9 cellular contexts compared by ENCODE assay signal in the genomic region with DNA sequence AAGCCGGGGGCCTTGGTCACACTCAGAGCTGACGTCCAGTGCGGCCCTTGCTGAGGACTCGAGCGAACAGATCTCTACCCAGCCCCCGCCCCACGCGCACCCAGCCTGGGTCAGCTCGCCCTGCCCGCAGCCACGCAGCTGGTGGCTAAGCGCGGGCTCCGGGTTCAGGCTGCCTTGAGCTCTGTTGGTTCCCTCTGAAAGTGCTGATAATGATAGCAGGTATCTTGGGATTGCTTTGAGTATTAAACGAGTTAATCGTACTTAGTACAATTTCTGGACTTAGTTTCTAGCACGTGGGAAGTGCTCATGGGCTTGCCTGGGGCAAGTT.
DNase-seq lines count a peak whose midpoint lies in the region; ATAC-seq and TF ChIP-seq lines count a peak whose summit lies in the region.
"Had no signal": no experiment of that assay in that cellular context is flagged by ENCODE, and none has a peak within 500 bp of the region (broad histone marks: within the 10 kb centered on the region; RNA-seq: fewer than 3 reads in every experiment).

No MANE protein-coding gene starts in this region.

- TF ChIP-seq CTCF in left lung (IDR thresholded peaks at IDR 0.05): no peak
- TF ChIP-seq CTCF in transverse colon (IDR thresholded peaks at IDR 0.05): peak in 1 of 5 experiments; percentile 0

- H3K4me1 ChIP-seq in left lung (peaks cover 0 to 52% of the 10 kb centered on the region in 2 donors), transverse colon (peaks cover 3 to 26% (median 13%) of the 10 kb centered on the region in 4 donors)

- POLR2A ChIA-PET in activated CD8-positive, alpha-beta T cell treated with anti-CD3 and anti-CD28 coated beads, Interleukin-2, amount 10 ng/mL, durations not matched to agents 7 days and 5 days (lab: Charles Lee): no interaction called here

- intact Hi-C loops in left lung (cut with DNase I): no loop called here
- intact Hi-C loops in transverse colon (cut with DNase I; ENCODE audit: low total_unique reads): loop anchor here (10.0 kb wide), 1 partner anchor 247 kb away; no protein-coding TSS in a partner anchor

- H3K4me3 ChIP-seq in left lung (peak overlapping the region; percentile 51 to 54), transverse colon (peak overlapping the region in 3 of 4 donors; percentile 28 to 62 (median 45))

- CTCF ChIA-PET in activated CD8-positive, alpha-beta T cell treated with anti-CD3 and anti-CD28 coated beads, Interleukin-2, amount 10 ng/mL, durations not matched to agents 7 days and 5 days (lab: Charles Lee): interaction anchor here (0.6 to 3.8 kb wide), 27 partner anchors 9 to 263 kb away, joined by 3 to 33 read pairs (median 3); a partner anchor contains a TSS

- peaks cover 0 to 3% of the 10 kb centered on the region in 2 donors for H3K9me3 Mint-ChIP-seq in activated T-cell treated with anti-CD3 and anti-CD28 coated beads, Interleukin-2, amount 50 U/mL, for 72 hours
- H3K9me3 Mint-ChIP-seq in activated CD8-positive, alpha-beta T cell treated with anti-CD3 and anti-CD28 coated beads, Interleukin-2, amount 10 ng/mL, durations not matched to agents 7 days and 5 days (ENCODE audit: insufficient read depth): no peaks in the 10 kb centered on the region

- H3K36me3 ChIP-seq in left lung: no peaks in the 10 kb centered on the region
- no peaks in the 10 kb centered on the region for H3K36me3 ChIP-seq in transverse colon

- DNase-seq in activated T-cell treated with anti-CD3 and anti-CD28 coated beads, Interleukin-2, amount 50 U/mL, for 72 hours: no peak
- DNase-seq in activated T-cell treated with anti-CD3 and anti-CD28 coated beads, Interleukin-2, amount 50 U/mL, for 48 hours: no peak
- no peak for DNase-seq in activated CD8-positive, alpha-beta T cell treated with anti-CD3 and anti-CD28 coated beads, Interleukin-2, amount 10 ng/mL, durations not matched to agents 7 days and 5 days
- no peak for DNase-seq in left lung
- no peak for DNase-seq in transverse colon
- no peak for DNase-seq in KG1 (lab: John Stamatoyannopoulos, UW)
- DNase-seq in epidermal melanocyte (ENCODE audit: insufficient read length, low spot score): no peak

- in situ Hi-C loops in transverse colon (cut with MboI; ENCODE audit: low pct_ligation_motif_present in 1 of 4, low pct_unique_long_range_greater_than_20kb in 1 of 4, low sequenced_read_pairs in 3 of 4): loop anchor here in 2 of 4 donors (5.0 to 25.0 kb wide), 3 partner anchors 140 to 255 kb away; a partner anchor contains a TSS

- H3K9me3 ChIP-seq in left lung: no peaks in the 10 kb centered on the region
- no peaks in the 10 kb centered on the region for H3K9me3 ChIP-seq in transverse colon
- H3K9me3 ChIP-seq: body of pancreas had no signal

- no peak for TF ChIP-seq POLR2A in transverse colon (IDR thresholded peaks at IDR 0.05)

- no peak for ATAC-seq in activated T-cell treated with anti-CD3 and anti-CD28 coated beads, Interleukin-2, amount 50 U/mL, for 72 hours (replicated peaks in 1 of 2)
- ATAC-seq in activated CD8-positive, alpha-beta T cell treated with anti-CD3 and anti-CD28 coated beads, Interleukin-2, amount 10 ng/mL, durations not matched to agents 7 days and 5 days: no peak
- ATAC-seq in left lung (no peak), HG02759 (IDR thresholded peaks at IDR 0.05; ENCODE audit: unreplicated experiment) (no peak)

- no peaks in the 10 kb centered on the region for H3K4me1 Mint-ChIP-seq in activated T-cell treated with anti-CD3 and anti-CD28 coated beads, Interleukin-2, amount 50 U/mL, for 72 hours (ENCODE audit: low read depth)
- H3K4me1 Mint-ChIP-seq in activated CD8-positive, alpha-beta T cell treated with anti-CD3 and anti-CD28 coated beads, Interleukin-2, amount 10 ng/mL, durations not matched to agents 7 days and 5 days (ENCODE audit: low read depth): no peaks in the 10 kb centered on the region

- TF ChIP-seq EP300 in transverse colon (IDR thresholded peaks at IDR 0.05; ENCODE audit: low read depth): no peak

- H3K27ac ChIP-seq in left lung (no peak overlapping the region), transverse colon (no peak overlapping the region)

- no peak overlapping the region for H3K27ac Mint-ChIP-seq in activated T-cell treated with anti-CD3 and anti-CD28 coated beads, Interleukin-2, amount 50 U/mL, for 72 hours
- H3K27ac Mint-ChIP-seq in activated CD8-positive, alpha-beta T cell treated with anti-CD3 and anti-CD28 coated beads, Interleukin-2, amount 10 ng/mL, durations not matched to agents 7 days and 5 days: no peak overlapping the region

- no peaks in the 10 kb centered on the region for H3K27me3 Mint-ChIP-seq in activated T-cell treated with anti-CD3 and anti-CD28 coated beads, Interleukin-2, amount 50 U/mL, for 72 hours (ENCODE audit: low read depth)
- peaks cover 33% of the 10 kb centered on the region for H3K27me3 Mint-ChIP-seq in activated CD8-positive, alpha-beta T cell treated with anti-CD3 and anti-CD28 coated beads, Interleukin-2, amount 10 ng/mL, durations not matched to agents 7 days and 5 days (ENCODE audit: low read depth)

- no peaks in the 10 kb centered on the region for H3K36me3 Mint-ChIP-seq in activated T-cell treated with anti-CD3 and anti-CD28 coated beads, Interleukin-2, amount 50 U/mL, for 72 hours (ENCODE audit: insufficient read depth in 2 of 2)
- no peaks in the 10 kb centered on the region for H3K36me3 Mint-ChIP-seq in activated CD8-positive, alpha-beta T cell treated with anti-CD3 and anti-CD28 coated beads, Interleukin-2, amount 10 ng/mL, durations not matched to agents 7 days and 5 days (ENCODE audit: low read depth)

- peak overlapping the region; percentile 92 for H3K4me3 Mint-ChIP-seq in activated T-cell treated with anti-CD3 and anti-CD28 coated beads, Interleukin-2, amount 50 U/mL, for 72 hours
- H3K4me3 Mint-ChIP-seq in activated CD8-positive, alpha-beta T cell treated with anti-CD3 and anti-CD28 coated beads, Interleukin-2, amount 10 ng/mL, durations not matched to agents 7 days and 5 days: peak overlapping the region; percentile 66

- H3K27me3 ChIP-seq in left lung (peaks cover 22 to 67% of the 10 kb centered on the region in 2 donors), transverse colon (peaks cover 38% of the 10 kb centered on the region)
- H3K27me3 ChIP-seq: body of pancreas had no signal

- 10% methylated on average over 3 of the region's 17 CpGs; no CpG with 5 or more reads in 1 of the 2 donors for WGBS in transverse colon (ENCODE audit: low coverage in 1 of 2), 2 donors
